Comparison of ENCODE assay signal across 1 cellular context in the genomic region with DNA sequence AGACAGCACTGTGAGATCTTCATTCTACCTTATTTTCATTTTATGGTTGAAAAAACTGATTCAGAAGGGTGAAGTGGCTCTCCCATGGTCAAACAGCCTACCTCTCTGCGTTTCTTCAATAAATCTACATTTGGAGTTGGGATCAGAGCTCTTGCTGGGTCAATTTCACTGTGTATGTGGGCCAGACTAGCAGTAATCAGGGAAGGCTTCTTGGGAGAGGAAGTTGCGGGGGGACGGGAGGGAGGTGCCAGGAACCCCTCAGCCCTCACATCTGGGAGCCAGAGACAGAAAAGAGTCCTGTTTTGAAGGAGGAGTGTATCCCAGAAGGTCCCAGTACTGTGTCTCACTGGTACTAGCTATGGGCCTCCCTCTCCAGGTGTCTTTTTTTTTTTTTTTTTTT.
TF ChIP-seq lines count a peak whose summit lies in the region.

No MANE protein-coding gene starts in this region.

TF ChIP-seq in IMR-90, 13 proteins besides CTCF, POLR2A, EP300 and RAD21:
- TF ChIP-seq NFE2L2 (IDR thresholded peaks at IDR 0.05; ENCODE audit: low read depth, low read length) (no peak), CHD1 (IDR thresholded peaks at IDR 0.05; ENCODE audit: low read depth, low read length) (no peak), MAZ (IDR thresholded peaks at IDR 0.05; ENCODE audit: borderline replicate concordance, low read depth, low read length) (no peak), BHLHE40 (IDR thresholded peaks at IDR 0.05; ENCODE audit: low read depth, low read length) (no peak), USF2 (IDR thresholded peaks at IDR 0.05; ENCODE audit: low read depth, low read length) (no peak), RFX5 (IDR thresholded peaks at IDR 0.05; ENCODE audit: low read depth, low read length) (no peak), SMC3 (IDR thresholded peaks at IDR 0.05; ENCODE audit: low read depth, low read length) (no peak), CEBPB (IDR thresholded peaks at IDR 0.05; ENCODE audit: low read depth, low read length) (no peak), MAFK (IDR thresholded peaks at IDR 0.05; ENCODE audit: low read depth, low read length) (no peak)
- TF ChIP-seq, protein P1, sequence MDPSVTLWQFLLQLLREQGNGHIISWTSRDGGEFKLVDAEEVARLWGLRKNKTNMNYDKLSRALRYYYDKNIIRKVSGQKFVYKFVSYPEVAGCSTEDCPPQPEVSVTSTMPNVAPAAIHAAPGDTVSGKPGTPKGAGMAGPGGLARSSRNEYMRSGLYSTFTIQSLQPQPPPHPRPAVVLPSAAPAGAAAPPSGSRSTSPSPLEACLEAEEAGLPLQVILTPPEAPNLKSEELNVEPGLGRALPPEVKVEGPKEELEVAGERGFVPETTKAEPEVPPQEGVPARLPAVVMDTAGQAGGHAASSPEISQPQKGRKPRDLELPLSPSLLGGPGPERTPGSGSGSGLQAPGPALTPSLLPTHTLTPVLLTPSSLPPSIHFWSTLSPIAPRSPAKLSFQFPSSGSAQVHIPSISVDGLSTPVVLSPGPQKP (IDR thresholded peaks at IDR 0.05; ENCODE audit: borderline replicate concordance, low read depth, low read length) = no peak
TF ChIP-seq in IMR-90: peak in this region for 0.
